In the genomic region with DNA sequence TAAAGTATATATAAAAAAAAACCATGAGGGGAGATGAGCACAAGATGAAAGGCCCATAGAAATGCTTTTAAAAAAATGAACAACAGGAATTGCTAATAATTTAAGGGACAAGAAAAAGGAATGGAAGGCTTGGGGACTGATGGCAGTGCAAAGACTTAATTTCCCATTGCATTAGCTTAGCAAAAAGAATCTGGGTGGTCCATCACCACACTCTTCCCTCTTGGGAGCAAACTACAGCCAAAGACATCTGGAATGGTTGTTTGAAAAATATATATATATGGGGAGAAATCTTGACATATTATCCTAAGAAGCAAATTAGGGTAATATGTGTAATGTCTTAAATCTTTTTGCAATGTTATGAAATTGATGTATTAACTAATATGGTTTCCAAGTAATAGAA, we compare ENCODE assay signal across 1 cellular context.
TF ChIP-seq lines count a peak whose summit lies in the region.

No MANE protein-coding gene starts in this region.

TF ChIP-seq in HCT116, 20 proteins besides CTCF, POLR2A, EP300 and RAD21 (continued from another document):
- TF ChIP-seq, protein P1, sequence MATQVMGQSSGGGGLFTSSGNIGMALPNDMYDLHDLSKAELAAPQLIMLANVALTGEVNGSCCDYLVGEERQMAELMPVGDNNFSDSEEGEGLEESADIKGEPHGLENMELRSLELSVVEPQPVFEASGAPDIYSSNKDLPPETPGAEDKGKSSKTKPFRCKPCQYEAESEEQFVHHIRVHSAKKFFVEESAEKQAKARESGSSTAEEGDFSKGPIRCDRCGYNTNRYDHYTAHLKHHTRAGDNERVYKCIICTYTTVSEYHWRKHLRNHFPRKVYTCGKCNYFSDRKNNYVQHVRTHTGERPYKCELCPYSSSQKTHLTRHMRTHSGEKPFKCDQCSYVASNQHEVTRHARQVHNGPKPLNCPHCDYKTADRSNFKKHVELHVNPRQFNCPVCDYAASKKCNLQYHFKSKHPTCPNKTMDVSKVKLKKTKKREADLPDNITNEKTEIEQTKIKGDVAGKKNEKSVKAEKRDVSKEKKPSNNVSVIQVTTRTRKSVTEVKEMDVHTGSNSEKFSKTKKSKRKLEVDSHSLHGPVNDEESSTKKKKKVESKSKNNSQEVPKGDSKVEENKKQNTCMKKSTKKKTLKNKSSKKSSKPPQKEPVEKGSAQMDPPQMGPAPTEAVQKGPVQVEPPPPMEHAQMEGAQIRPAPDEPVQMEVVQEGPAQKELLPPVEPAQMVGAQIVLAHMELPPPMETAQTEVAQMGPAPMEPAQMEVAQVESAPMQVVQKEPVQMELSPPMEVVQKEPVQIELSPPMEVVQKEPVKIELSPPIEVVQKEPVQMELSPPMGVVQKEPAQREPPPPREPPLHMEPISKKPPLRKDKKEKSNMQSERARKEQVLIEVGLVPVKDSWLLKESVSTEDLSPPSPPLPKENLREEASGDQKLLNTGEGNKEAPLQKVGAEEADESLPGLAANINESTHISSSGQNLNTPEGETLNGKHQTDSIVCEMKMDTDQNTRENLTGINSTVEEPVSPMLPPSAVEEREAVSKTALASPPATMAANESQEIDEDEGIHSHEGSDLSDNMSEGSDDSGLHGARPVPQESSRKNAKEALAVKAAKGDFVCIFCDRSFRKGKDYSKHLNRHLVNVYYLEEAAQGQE (IDR thresholded peaks at IDR 0.05; ENCODE audit: low read depth), result no peak
- TF ChIP-seq POLR2AphosphoS5 (IDR thresholded peaks at IDR 0.05; ENCODE audit: low read depth, low read length), result no peak
- no peak for TF ChIP-seq ZBTB33 (IDR thresholded peaks at IDR 0.05; ENCODE audit: extremely low read depth, insufficient replicate concordance, low read length)
- no peak for TF ChIP-seq FOSL1 (IDR thresholded peaks at IDR 0.05; ENCODE audit: low read depth)
- no peak for TF ChIP-seq EZH2phosphoT487 (IDR thresholded peaks at IDR 0.05; ENCODE audit: borderline replicate concordance)
- TF ChIP-seq CEBPB (IDR thresholded peaks at IDR 0.05; ENCODE audit: low read depth), result no peak
- TF ChIP-seq ELF1 (IDR thresholded peaks at IDR 0.05; ENCODE audit: borderline replicate concordance, low read depth), result no peak
- TF ChIP-seq, protein P2, sequence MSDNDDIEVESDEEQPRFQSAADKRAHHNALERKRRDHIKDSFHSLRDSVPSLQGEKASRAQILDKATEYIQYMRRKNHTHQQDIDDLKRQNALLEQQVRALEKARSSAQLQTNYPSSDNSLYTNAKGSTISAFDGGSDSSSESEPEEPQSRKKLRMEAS (IDR thresholded peaks at IDR 0.05), result no peak
- TF ChIP-seq ATF3 (IDR thresholded peaks at IDR 0.05), result no peak
- no peak for TF ChIP-seq ZFX (IDR thresholded peaks at IDR 0.05)
- TF ChIP-seq TCF7L2 (IDR thresholded peaks at IDR 0.05; ENCODE audit: borderline replicate concordance, extremely low read depth, insufficient read depth, insufficient read length), result no peak
- TF ChIP-seq ZNF274 (IDR thresholded peaks at IDR 0.05; ENCODE audit: low read depth, low read length), result no peak
- no peak for TF ChIP-seq SP1 (IDR thresholded peaks at IDR 0.05; ENCODE audit: low read depth)
